Comparison of ENCODE assay signal across 1 cellular context in genomic region chr1:1879942-1880341, GRCh38.
TF ChIP-seq lines count a peak whose summit lies in the region.

No MANE protein-coding gene starts in this region.

TF ChIP-seq in GM12878, 131 proteins besides CTCF, POLR2A, EP300 and RAD21:
- no peak for TF ChIP-seq RBBP5 (conservative IDR thresholded peaks at IDR 0.05)
- TF ChIP-seq POLR2AphosphoS5 (IDR thresholded peaks at IDR 0.05; ENCODE audit: low read length): peak; percentile 49; the same call in 1 of the 2 replicates
